Comparison of ENCODE assay signal across 8 cellular contexts in genomic region chr1:53959664-53960250, GRCh38. TPM values are rescaled to one million over a fixed set of nuclear protein-coding genes. Genes with fewer than 3 reads are reported as not detected.
DNase-seq lines count a peak whose midpoint lies in the region; ATAC-seq, FAIRE-seq and TF ChIP-seq lines count a peak whose summit lies in the region.

No MANE protein-coding gene starts in this region.

- H3K4me1 Mint-ChIP-seq in activated B cell treated with CpG ODN at 0.5 μM for 24 hours, result peaks cover 2% of the 10 kb centered on the region

- no peak overlapping the region for H2AFZ ChIP-seq in HepG2 (ENCODE audit: low read length)

- peak; percentile 45 for DNase-seq in COLO829 (ENCODE audit: low spot score)
- peak in 1 of 2 experiments; percentile 23 for DNase-seq in HL-60 (ENCODE audit: low read depth in 1 of 2, low spot score in 1 of 2)
- DNase-seq in activated B cell treated with CpG ODN at 0.5 μM for 24 hours, result no peak
- peak; percentile 35 for DNase-seq in HepG2 (ENCODE audit: low spot score)
- no peak for DNase-seq in sciatic nerve (ENCODE audit: low spot score)
- DNase-seq in activated naive CD4-positive, alpha-beta T cell treated with anti-CD3 and anti-CD28 coated beads, Interleukin-2, amount 50 U/mL, for 16 hours, result no peak
- DNase-seq in left cardiac atrium, result no peak

- in situ Hi-C loops in HepG2 (cut with HindIII; ENCODE audit: extremely low pct_ligation_motif_present, low pct_unique_long_range_greater_than_20kb), result no loop called here

- no peaks in the 10 kb centered on the region for H3K27me3 ChIP-seq in HL-60 (ENCODE audit: insufficient read depth, poor library complexity, severe bottlenecking)
- no peaks in the 10 kb centered on the region for H3K27me3 ChIP-seq in HepG2 (ENCODE audit: control insufficient read depth in 1 of 2, insufficient read depth in 2 of 2, low read length in 2 of 2)

- no peaks in the 10 kb centered on the region for H3K9me3 ChIP-seq in HepG2 (ENCODE audit: low read length)

- no peaks in the 10 kb centered on the region for H3K27me3 Mint-ChIP-seq in activated B cell treated with CpG ODN at 0.5 μM for 24 hours

- peaks cover 4% of the 10 kb centered on the region for H3K79me2 ChIP-seq in HepG2 (ENCODE audit: insufficient read depth, low read length)

- no peak overlapping the region for H3K4me3 Mint-ChIP-seq in activated B cell treated with CpG ODN at 0.5 μM for 24 hours

- POLR2A ChIA-PET in activated B cell treated with CpG ODN at 0.5 μM for 24 hours (lab: Charles Lee), result interaction anchor here (0.6 to 1.1 kb wide), 3 partner anchors 14 to 98 kb away, joined by 4 to 9 read pairs (median 7); partner anchors contain the start of genes IFT25 and LRRC42
- POLR2A ChIA-PET in HepG2 (lab: Yijun Ruan, JAX), result interaction anchor here (1.2 to 1.4 kb wide), 2 partner anchors 11 to 14 kb away, joined by 4 to 5 read pairs; partner anchors contain the start of gene IFT25

- no peak overlapping the region for H3K9ac ChIP-seq in HepG2 (ENCODE audit: insufficient read depth, low read depth, low read length)

- H3K27ac ChIP-seq in HL-60 (replicated peaks) (no peak overlapping the region), HepG2 (ENCODE audit: extremely low read length, insufficient read depth, low read length) (no peak overlapping the region)

- FAIRE-seq in HepG2 (lab: Jason Lieb, UNC), result peak; percentile 70

- intact Hi-C loops in activated B cell treated with CpG ODN at 0.5 μM for 24 hours (cut with micrococcal nuclease), result loop anchor here (1.0 to 5.0 kb wide), 3 partner anchors 81 to 472 kb away; no protein-coding TSS in a partner anchor
- intact Hi-C loops in HepG2 (cut with micrococcal nuclease; ENCODE audit: unreplicated experiment), result no loop called here
- intact Hi-C loops in sciatic nerve (cut with DNase I), result loop anchor here (5.0 kb wide), 1 partner anchor 68 kb away; no protein-coding TSS in a partner anchor
- intact Hi-C loops in left cardiac atrium (cut with DNase I), result loop anchor here in 1 of 2 donors (10.0 kb wide), 1 partner anchor 85 kb away; no protein-coding TSS in a partner anchor

- no peaks in the 10 kb centered on the region for H4K20me1 ChIP-seq in HepG2 (ENCODE audit: insufficient read depth, low read length)

- ATAC-seq in activated B cell treated with CpG ODN at 0.5 μM for 24 hours (ENCODE audit: low read depth), result peak; percentile 56
- ATAC-seq in HepG2, result peak; percentile 38; the same call in 1 of the 3 replicates
- ATAC-seq in GM18502 (IDR thresholded peaks at IDR 0.05; ENCODE audit: poor library complexity, unreplicated experiment), result no peak
- ATAC-seq in sciatic nerve, result no peak
- ATAC-seq in left cardiac atrium, result no peak

- H3K4me3 ChIP-seq in HL-60 (replicated peaks; ENCODE audit: insufficient read depth, low read length) (no peak overlapping the region), HepG2 (replicated peaks in 1 of 3; ENCODE audit: insufficient read depth in 1 of 3, low read depth in 2 of 3, low read length in 3 of 3) (no peak overlapping the region)

- TF ChIP-seq POLR2A in HepG2 (IDR thresholded peaks at IDR 0.05; ENCODE audit: insufficient read depth in 1 of 2, low read depth in 2 of 2, low read length in 2 of 2), result no peak

- peak; percentile 26 for TF ChIP-seq CTCF in HL-60 (IDR thresholded peaks at IDR 0.05; ENCODE audit: insufficient read depth, low read length)
- TF ChIP-seq CTCF in activated B cell treated with CpG ODN at 0.5 μM for 24 hours (IDR thresholded peaks at IDR 0.05), result peak; percentile 21
- peak; percentile 47 for TF ChIP-seq CTCF in HepG2 (CRISPR knock-in tag; IDR thresholded peaks at IDR 0.05)

- peaks cover 45% of the 10 kb centered on the region for H3K36me3 Mint-ChIP-seq in activated B cell treated with CpG ODN at 0.5 μM for 24 hours (ENCODE audit: low read depth)

- H3K4me1 ChIP-seq in HepG2 (ENCODE audit: insufficient read depth, low read length), result peaks cover 19% of the 10 kb centered on the region

- H3K9me3 Mint-ChIP-seq in activated B cell treated with CpG ODN at 0.5 μM for 24 hours, result no peaks in the 10 kb centered on the region

- BruUV-seq in HepG2 (replicated peaks; lab: Mats Ljungman, UMichigan), result no TSS peak

- peaks cover 19 to 75% of the 10 kb centered on the region in 2 experiments for H3K36me3 ChIP-seq in HepG2 (replicated peaks in 1 of 2; ENCODE audit: control insufficient read depth in 1 of 2, insufficient read depth in 2 of 2, low read length in 2 of 2)

- CTCF ChIA-PET in activated B cell treated with CpG ODN at 0.5 μM for 24 hours (lab: Charles Lee), result interaction anchor here (0.6 to 6.1 kb wide), 18 partner anchors 9 to 841 kb away, joined by 3 to 157 read pairs (median 4); partner anchors contain the start of genes IFT25, LRRC42, TTC22 and YIPF1
- CTCF ChIA-PET in HepG2 (lab: Yijun Ruan, JAX; ENCODE audit: low intra/inter-chr PET ratio, low total read pairs), result interaction anchor here (1.1 to 3.3 kb wide), 4 partner anchors 11 to 99 kb away, joined by 3 to 29 read pairs (median 16); no protein-coding TSS in a partner anchor

- TF ChIP-seq RAD21 in HepG2 (CRISPR knock-in tag; IDR thresholded peaks at IDR 0.05), result 0 out of 2 replicates have a peak, but pooled peaks have one; percentile 41

- H3K27ac Mint-ChIP-seq in activated B cell treated with CpG ODN at 0.5 μM for 24 hours, result no peak overlapping the region

- TF ChIP-seq EP300 in HepG2 (IDR thresholded peaks at IDR 0.05; ENCODE audit: low read depth in 2 of 2, low read length in 2 of 2), result no peak
- no peak for TF ChIP-seq EP300 in HepG2 (CRISPR knock-in tag; IDR thresholded peaks at IDR 0.05; ENCODE audit: borderline replicate concordance)

- H3K4me2 ChIP-seq in HepG2 (ENCODE audit: low read depth, low read length), result no peak overlapping the region

RNA-seq across cellular contexts. Expression of gene LRRC42, which starts 13.6 kb away (rescaled TPM):
- total RNA-seq in activated B cell treated with CpG ODN at 0.5 μM for 24 hours (13.8 and 14.6 TPM in 2 replicates), HepG2 (2016; rRNA removed; fragmentation: Illumina TruSeq; extraction: Trizol) (43.6 and 55.1 TPM in 2 replicates), sciatic nerve (26.9 TPM), left cardiac atrium (10 to 100 TPM; 13.5 to 17.9 TPM)
- total RNA-seq in HepG2 (2016; cell fraction: cytosol; rRNA removed; fragmentation: Illumina TruSeq; extraction: Trizol; ENCODE audit: low read depth), result 14.7 and 15.5 TPM in 2 replicates
- 40.9 and 54.9 TPM in 2 replicates for total RNA-seq in HepG2 (2016; cell fraction: insoluble cytoplasmic fraction; rRNA removed; fragmentation: Illumina TruSeq; extraction: Trizol)
- total RNA-seq in HepG2 (2016; cell fraction: membrane; rRNA removed; fragmentation: Illumina TruSeq; extraction: Trizol), result 28.8 and 31.5 TPM in 2 replicates
- 19.6 and 22.9 TPM in 2 replicates for total RNA-seq in HepG2 (2016; cell fraction: nucleus; rRNA removed; fragmentation: Illumina TruSeq; extraction: Trizol)
- 27.2 and 30.6 TPM in 2 replicates for polyA plus RNA-seq in HepG2 (2011; rRNA removed)
- 23.7 and 24.0 TPM in 2 replicates for polyA plus RNA-seq in HepG2 (2011; cell fraction: cytosol; rRNA removed)
- 13.2 and 13.6 TPM in 2 replicates for polyA plus RNA-seq in HepG2 (2011; cell fraction: nucleus; rRNA removed)
- polyA plus RNA-seq in HepG2 (2012), result 30.5 and 31.4 TPM in 2 replicates
- polyA plus RNA-seq in HepG2 (2016; cell fraction: cytosol; fragmentation: Illumina TruSeq; extraction: Trizol; ENCODE audit: low read depth), result 14.5 and 16.9 TPM in 2 replicates
- 56.4 and 59.0 TPM in 2 replicates for polyA plus RNA-seq in HepG2 (2016; cell fraction: insoluble cytoplasmic fraction; fragmentation: Illumina TruSeq; extraction: Trizol; ENCODE audit: low read depth)
- polyA plus RNA-seq in HepG2 (2016; cell fraction: membrane; fragmentation: Illumina TruSeq; extraction: Trizol; ENCODE audit: low read depth), result 20.2 and 21.5 TPM in 2 replicates
- 33.1 and 36.6 TPM in 2 replicates for polyA plus RNA-seq in HepG2 (2016; cell fraction: nucleus; fragmentation: Illumina TruSeq; extraction: Trizol; ENCODE audit: insufficient read depth, low read depth)
- 18.6 and 20.1 TPM in 2 replicates for polyA minus RNA-seq in HepG2 (2011; rRNA and poly(A)+ RNA removed; ENCODE audit: low replicate concordance)
- 18.0 and 23.7 TPM in 2 replicates for polyA minus RNA-seq in HepG2 (2011; cell fraction: cytosol; rRNA and poly(A)+ RNA removed)
- polyA minus RNA-seq in HepG2 (2011; cell fraction: nucleus; rRNA and poly(A)+ RNA removed), result 8.9 and 14.4 TPM in 2 replicates

RNA-seq across cellular contexts. Expression of gene IFT25, which starts 14.3 kb away (rescaled TPM):
- total RNA-seq in activated B cell treated with CpG ODN at 0.5 μM for 24 hours, result 38.0 and 41.0 TPM in 2 replicates
- 48.0 and 52.8 TPM in 2 replicates for total RNA-seq in HepG2 (2016; rRNA removed; fragmentation: Illumina TruSeq; extraction: Trizol)
- 24.1 and 25.2 TPM in 2 replicates for total RNA-seq in HepG2 (2016; cell fraction: cytosol; rRNA removed; fragmentation: Illumina TruSeq; extraction: Trizol; ENCODE audit: low read depth)
- total RNA-seq in HepG2 (2016; cell fraction: insoluble cytoplasmic fraction; rRNA removed; fragmentation: Illumina TruSeq; extraction: Trizol), result 51.0 and 53.3 TPM in 2 replicates
- 25.7 and 27.9 TPM in 2 replicates for total RNA-seq in HepG2 (2016; cell fraction: membrane; rRNA removed; fragmentation: Illumina TruSeq; extraction: Trizol)
- 33.4 and 40.9 TPM in 2 replicates for total RNA-seq in HepG2 (2016; cell fraction: nucleus; rRNA removed; fragmentation: Illumina TruSeq; extraction: Trizol)
- 12.7 and 19.7 TPM in 2 replicates for polyA plus RNA-seq in HepG2 (2011; rRNA removed)
- 6.7 and 7.6 TPM in 2 replicates for polyA plus RNA-seq in HepG2 (2011; cell fraction: cytosol; rRNA removed)
- polyA plus RNA-seq in HepG2 (2011; cell fraction: nucleus; rRNA removed), result 9.1 and 12.2 TPM in 2 replicates
- polyA plus RNA-seq in HepG2 (2012), result 14.1 and 30.4 TPM in 2 replicates
- 34.6 and 42.0 TPM in 2 replicates for polyA plus RNA-seq in HepG2 (2016; cell fraction: cytosol; fragmentation: Illumina TruSeq; extraction: Trizol; ENCODE audit: low read depth)
- 68.1 and 73.1 TPM in 2 replicates for polyA plus RNA-seq in HepG2 (2016; cell fraction: insoluble cytoplasmic fraction; fragmentation: Illumina TruSeq; extraction: Trizol; ENCODE audit: low read depth)
- 29.4 and 29.9 TPM in 2 replicates for polyA plus RNA-seq in HepG2 (2016; cell fraction: membrane; fragmentation: Illumina TruSeq; extraction: Trizol; ENCODE audit: low read depth)
- 50.9 and 56.0 TPM in 2 replicates for polyA plus RNA-seq in HepG2 (2016; cell fraction: nucleus; fragmentation: Illumina TruSeq; extraction: Trizol; ENCODE audit: insufficient read depth, low read depth)
- polyA minus RNA-seq in HepG2 (2011; rRNA and poly(A)+ RNA removed; ENCODE audit: low replicate concordance), result 0.70 and 3.3 TPM in 2 replicates
- polyA minus RNA-seq in HepG2 (2011; cell fraction: cytosol; rRNA and poly(A)+ RNA removed), result 3.1 and 3.6 TPM in 2 replicates
- polyA minus RNA-seq in HepG2 (2011; cell fraction: nucleus; rRNA and poly(A)+ RNA removed), result 30.0 and 36.9 TPM in 2 replicates
- total RNA-seq in sciatic nerve, result 33.5 TPM
- total RNA-seq in left cardiac atrium, result 10 to 100 TPM; 15.1 to 16.6 TPM

RNA-seq across cellular contexts. Expression of gene LDLRAD1, which starts 58.2 kb away (rescaled TPM):
- total RNA-seq in activated B cell treated with CpG ODN at 0.5 μM for 24 hours (not detected in 2 replicates), HepG2 (2016; rRNA removed; fragmentation: Illumina TruSeq; extraction: Trizol) (1.2 and 2.5 TPM in 2 replicates), sciatic nerve (not detected), left cardiac atrium (not detected)
- total RNA-seq in HepG2 (2016; cell fraction: cytosol; rRNA removed; fragmentation: Illumina TruSeq; extraction: Trizol; ENCODE audit: low read depth), result 0.71 and 0.79 TPM in 2 replicates
- total RNA-seq in HepG2 (2016; cell fraction: insoluble cytoplasmic fraction; rRNA removed; fragmentation: Illumina TruSeq; extraction: Trizol), result 1.6 and 2.3 TPM in 2 replicates
- 1.5 and 2.4 TPM in 2 replicates for total RNA-seq in HepG2 (2016; cell fraction: membrane; rRNA removed; fragmentation: Illumina TruSeq; extraction: Trizol)
- 0.94 and 2.2 TPM in 2 replicates for total RNA-seq in HepG2 (2016; cell fraction: nucleus; rRNA removed; fragmentation: Illumina TruSeq; extraction: Trizol)
- 13.5 and 14.0 TPM in 2 replicates for polyA plus RNA-seq in HepG2 (2011; rRNA removed)
- polyA plus RNA-seq in HepG2 (2011; cell fraction: cytosol; rRNA removed), result 9.6 and 10.4 TPM in 2 replicates
- polyA plus RNA-seq in HepG2 (2011; cell fraction: nucleus; rRNA removed), result 8.7 and 8.8 TPM in 2 replicates
- 2.3 and 3.2 TPM in 2 replicates for polyA plus RNA-seq in HepG2 (2012)
- 0.84 and 1.0 TPM in 2 replicates for polyA plus RNA-seq in HepG2 (2016; cell fraction: cytosol; fragmentation: Illumina TruSeq; extraction: Trizol; ENCODE audit: low read depth)
- polyA plus RNA-seq in HepG2 (2016; cell fraction: insoluble cytoplasmic fraction; fragmentation: Illumina TruSeq; extraction: Trizol; ENCODE audit: low read depth), result 2.2 and 2.3 TPM in 2 replicates
- polyA plus RNA-seq in HepG2 (2016; cell fraction: membrane; fragmentation: Illumina TruSeq; extraction: Trizol; ENCODE audit: low read depth), result 1.7 and 2.9 TPM in 2 replicates
- polyA plus RNA-seq in HepG2 (2016; cell fraction: nucleus; fragmentation: Illumina TruSeq; extraction: Trizol; ENCODE audit: insufficient read depth, low read depth), result 4.1 and 4.2 TPM in 2 replicates
- polyA minus RNA-seq in HepG2 (2011; rRNA and poly(A)+ RNA removed; ENCODE audit: low replicate concordance), result 9.7 TPM in 1 of 2 replicates, not detected in the other
- polyA minus RNA-seq in HepG2 (2011; cell fraction: cytosol; rRNA and poly(A)+ RNA removed), result 2.0 and 2.6 TPM in 2 replicates
- polyA minus RNA-seq in HepG2 (2011; cell fraction: nucleus; rRNA and poly(A)+ RNA removed), result 2.6 and 4.4 TPM in 2 replicates

Comparison
In these comparisons a context has a peak if more than half of its experiments do, and no peak if none do; other contexts are left out.
1. DNase-seq: peak in COLO829 (single experiment) and HepG2 (single experiment); none in activated B cell treated with CpG ODN at 0.5 μM for 24 hours (single experiment), sciatic nerve (single experiment), activated naive CD4-positive, alpha-beta T cell treated with anti-CD3 and anti-CD28 coated beads, Interleukin-2, amount 50 U/mL, for 16 hours (single experiment) and left cardiac atrium (single experiment).
2. ATAC-seq: peak in activated B cell treated with CpG ODN at 0.5 μM for 24 hours (single experiment) and HepG2 (single experiment); none in GM18502 (single experiment), sciatic nerve (single experiment) and left cardiac atrium (0 of 2).
3. Peak in every context shown above with its lines, with median percentiles within 50 percentile points of each other: CTCF ChIP-seq.